In the genomic region with DNA sequence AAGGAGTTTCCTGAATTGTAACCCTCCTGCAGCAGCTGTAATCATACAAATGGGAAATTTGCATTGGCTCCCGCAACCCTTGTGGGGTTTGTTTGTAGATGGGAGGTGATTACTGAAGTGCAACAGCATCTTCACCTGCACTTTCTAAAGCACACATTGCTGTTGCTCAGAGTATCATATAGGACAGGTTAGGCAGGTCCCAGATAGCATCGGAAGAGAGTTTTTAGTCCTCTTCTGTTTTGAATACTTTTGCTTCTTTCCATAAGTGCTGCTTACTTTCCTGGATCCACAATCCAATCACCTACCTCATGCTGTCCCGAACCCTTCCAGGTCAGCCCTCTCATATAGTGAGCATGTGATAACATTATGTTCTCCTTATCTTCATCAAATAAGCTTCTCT, we compare ENCODE assay signal across 21 cellular contexts.
A peak's percentile ranks its signal among the peaks of the same experiment; 100 is the strongest.
DNase-seq lines count a peak whose midpoint lies in the region; ATAC-seq and TF ChIP-seq lines count a peak whose summit lies in the region.
"Had no signal": no experiment of that assay in that cellular context is flagged by ENCODE, and none has a peak within 500 bp of the region (broad histone marks: within the 10 kb centered on the region; RNA-seq: fewer than 3 reads in every experiment).

No MANE protein-coding gene starts in this region.

- H3K4me1 ChIP-seq in OCI-LY1 (ENCODE audit: insufficient read depth, low read length, severe bottlenecking) (peaks cover 45% of the 10 kb centered on the region), osteoblast (ENCODE audit: insufficient read depth, low read length) (peaks cover 3% of the 10 kb centered on the region)
- H3K4me1 ChIP-seq: SJCRH30 had no signal

- H3K4me3 ChIP-seq in OCI-LY1 (ENCODE audit: low read depth, low read length, poor library complexity, severe bottlenecking) = peak overlapping the region; percentile 91
- H3K4me3 ChIP-seq in osteoblast (ENCODE audit: insufficient read depth, low read length) = no peak overlapping the region
- H3K4me3 ChIP-seq: A549, PC-9, SJCRH30 had no signal

- H2AFZ ChIP-seq in OCI-LY1 (ENCODE audit: low read length) (no peak overlapping the region), osteoblast (ENCODE audit: low read length) (no peak overlapping the region)
- H2AFZ ChIP-seq: PC-9 had no signal

- H3K9me3 ChIP-seq in KOPT-K1 (ENCODE audit: insufficient read depth, low read length, poor library complexity, severe bottlenecking) = peaks cover 3% of the 10 kb centered on the region
- no peaks in the 10 kb centered on the region for H3K9me3 ChIP-seq in OCI-LY1 (ENCODE audit: low read length)
- no peaks in the 10 kb centered on the region for H3K9me3 ChIP-seq in osteoblast (ENCODE audit: low read depth, low read length)
- H3K9me3 ChIP-seq: A549, SJCRH30 had no signal

- H4K20me1 ChIP-seq in OCI-LY1 (ENCODE audit: insufficient read depth, low read length) (no peaks in the 10 kb centered on the region), osteoblast (ENCODE audit: insufficient read depth, low read length) (no peaks in the 10 kb centered on the region)

- DNase-seq in DMS53 (lab: John Stamatoyannopoulos, UW) = peak; percentile 73
- peak; percentile 13 for DNase-seq in osteoblast (ENCODE audit: insufficient read length, low spot score, missing footprints)
- DNase-seq in SKM-1 treated with dmso at 0.1 percent for 144 hours (lab: John Stamatoyannopoulos, UW; ENCODE audit: unreplicated experiment) = no peak
- DNase-seq: C1 segment of cervical spinal cord, DMS 273 treated with DMSO at 0.1 percent for 48 hours, EL, KG1, NCI-H1048, NCI-H1436, NCI-H2029 treated with DMSO at 0.1 percent for 48 hours, NCI-H2171, NCI-H446, PC-9, SJCRH30, T-helper 2 cell had no signal

- peaks cover 37% of the 10 kb centered on the region for H3K79me2 ChIP-seq in OCI-LY1 (ENCODE audit: insufficient read depth, low read length)
- peaks cover 22% of the 10 kb centered on the region for H3K79me2 ChIP-seq in osteoblast (ENCODE audit: insufficient read depth, low read length)

- ATAC-seq in GM21529 (IDR thresholded peaks at IDR 0.05; ENCODE audit: unreplicated experiment) (no peak), GM18870 (IDR thresholded peaks at IDR 0.05; ENCODE audit: unreplicated experiment) (no peak)
- ATAC-seq: A549, HepG2 had no signal

- H3K4me2 ChIP-seq in OCI-LY1 (ENCODE audit: low read length) (peak overlapping the region; percentile 80), osteoblast (ENCODE audit: insufficient read depth, low read length) (no peak overlapping the region)
- H3K4me2 ChIP-seq: A549, PC-9 had no signal

- H3K27ac ChIP-seq in KOPT-K1 (ENCODE audit: low read depth, low read length, poor library complexity, severe bottlenecking) (peak overlapping the region; percentile 17), OCI-LY1 (ENCODE audit: low read depth, low read length, poor library complexity, severe bottlenecking) (peak overlapping the region; percentile 63), osteoblast (ENCODE audit: low read depth, low read length) (no peak overlapping the region)
- H3K27ac ChIP-seq: A549, PC-9, SJCRH30 had no signal

- H3K9me2 ChIP-seq in OCI-LY1 (ENCODE audit: low read depth, low read length) = no peaks in the 10 kb centered on the region

- H3K9ac ChIP-seq in OCI-LY1 (ENCODE audit: low read length) = no peak overlapping the region

- no peaks in the 10 kb centered on the region for H3F3A ChIP-seq in OCI-LY1 (ENCODE audit: insufficient read depth, low read length)

- H3K36me3 ChIP-seq in KOPT-K1 (ENCODE audit: insufficient read depth, low read length) (peaks cover 55% of the 10 kb centered on the region), OCI-LY1 (ENCODE audit: insufficient read depth, low read length) (peaks cover 29% of the 10 kb centered on the region), osteoblast (ENCODE audit: insufficient read depth, low read length) (no peaks in the 10 kb centered on the region)
- H3K36me3 ChIP-seq: SJCRH30 had no signal

- TF ChIP-seq CTCF in OCI-LY1 (IDR thresholded peaks at IDR 0.05; ENCODE audit: low read length) (no peak), osteoblast (IDR thresholded peaks at IDR 0.05; ENCODE audit: extremely low read depth, low read depth, low read length) (no peak)

- no peaks in the 10 kb centered on the region for H3K27me3 ChIP-seq in OCI-LY1 (ENCODE audit: insufficient read depth, low read length)
- H3K27me3 ChIP-seq in osteoblast (ENCODE audit: insufficient read depth, low read length) = no peaks in the 10 kb centered on the region
- H3K27me3 ChIP-seq: SJCRH30 had no signal
